12 cellular contexts compared by ENCODE assay signal in the genomic region with DNA sequence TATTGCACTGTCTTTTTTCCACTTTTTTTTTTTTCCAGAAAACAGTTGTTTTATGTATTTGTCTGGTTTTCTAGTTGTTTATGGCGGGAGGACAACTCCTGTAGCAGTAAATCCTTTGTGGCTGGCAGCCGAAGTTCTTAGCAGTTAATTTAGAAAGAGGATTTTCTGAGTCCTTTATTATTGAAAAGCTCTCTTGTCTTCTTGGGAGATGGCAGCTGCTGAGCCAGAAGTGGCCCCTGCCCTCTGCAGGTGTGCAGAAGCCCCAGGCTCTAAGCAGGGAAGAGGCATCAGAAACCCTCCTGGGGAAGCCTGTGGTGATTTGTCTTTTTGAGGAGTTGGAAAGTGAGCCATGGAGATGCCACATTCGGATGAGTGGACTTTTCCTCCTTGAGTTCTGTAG.
"Had no signal": no experiment of that assay in that cellular context is flagged by ENCODE, and none has a peak within 500 bp of the region (broad histone marks: within the 10 kb centered on the region; RNA-seq: fewer than 3 reads in every experiment).

No MANE protein-coding gene starts in this region.

- H3K4me1 ChIP-seq: heart left ventricle, psoas muscle, testis had no signal

- H3K36me3 ChIP-seq: heart left ventricle, uterus had no signal

- H3K27ac ChIP-seq: heart left ventricle, psoas muscle, testis, uterus had no signal

- H3K9me3 ChIP-seq: testis had no signal

- H3K27me3 ChIP-seq: testis, uterus had no signal

- DNase-seq: activated CD4-positive, alpha-beta T cell treated with anti-CD3 and anti-CD28 coated beads, Interleukin-2, amount 50 U/mL, for 1 hour; activated naive CD4-positive, alpha-beta T cell; mesendoderm; nucleus accumbens; psoas muscle; stimulated activated CD4-positive, alpha-beta T cell treated with anti-CD3 and anti-CD28 coated beads, Interleukin-12 subunit alpha, Interleukin-12 subunit beta, amount 100 ng/mL, for 4 hours; stimulated activated CD4-positive, alpha-beta T cell treated with anti-CD3 and anti-CD28 coated beads, Interleukin-2, amount 100 ng/mL, for 48 hours; stimulated activated naive CD8-positive, alpha-beta T cell treated with anti-CD3 and anti-CD28 coated beads, Interleukin-15, Interleukin-2, amounts not matched to agents 100 U/mL and 50 U/mL, for 24 hours; testis; uterus had no signal

- ATAC-seq: heart left ventricle; psoas muscle; sciatic nerve; stimulated activated naive CD8-positive, alpha-beta T cell treated with anti-CD3 and anti-CD28 coated beads, Interleukin-15, Interleukin-2, amounts not matched to agents 100 U/mL and 50 U/mL, for 24 hours had no signal

- H3K4me3 ChIP-seq: heart left ventricle, psoas muscle, testis, uterus had no signal
